10 cellular contexts compared by ENCODE assay signal in the genomic region with DNA sequence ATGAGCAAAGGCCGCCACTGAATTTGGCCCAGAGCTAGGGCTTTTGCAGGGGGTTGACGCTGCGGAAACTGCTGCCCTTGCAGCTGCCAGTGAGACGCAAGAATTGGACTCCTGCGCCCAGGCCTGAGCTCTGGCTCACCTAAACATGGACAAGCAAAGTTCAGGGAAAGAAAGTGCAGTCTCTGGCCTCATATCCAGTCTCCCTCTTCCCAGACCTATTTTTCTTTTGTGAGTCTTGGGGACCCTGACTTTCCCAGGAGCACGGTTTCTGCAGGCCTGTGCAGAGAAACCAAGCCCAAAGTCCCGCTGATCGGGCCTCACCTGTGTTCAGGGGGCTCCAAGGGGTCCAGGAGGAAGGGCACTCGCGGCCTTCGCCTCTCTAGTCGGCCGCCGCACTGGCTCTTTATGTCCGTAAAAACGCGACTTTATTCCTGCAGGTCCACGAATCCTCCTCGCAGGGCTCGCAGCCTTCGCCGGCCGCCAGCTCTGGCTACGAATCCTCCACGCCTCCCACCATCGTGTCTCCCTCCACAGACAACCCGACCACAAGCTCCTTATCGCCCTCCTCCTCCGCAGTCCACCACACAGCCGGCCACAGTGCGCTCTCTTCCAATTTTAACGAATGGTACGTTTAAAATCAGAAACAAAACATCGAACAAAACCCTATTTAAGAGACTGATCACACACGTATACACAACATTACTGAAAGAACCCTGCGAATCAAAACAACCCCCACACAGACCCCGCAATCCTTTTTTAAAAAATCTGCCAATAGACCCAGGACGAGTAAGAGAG. TPM values are rescaled to one million over a fixed set of nuclear protein-coding genes. Genes with fewer than 3 reads are reported as not detected.
A peak's percentile ranks its signal among the peaks of the same experiment; 100 is the strongest.
DNase-seq lines count a peak whose midpoint lies in the region; ATAC-seq and TF ChIP-seq lines count a peak whose summit lies in the region.
"Had no signal": no experiment of that assay in that cellular context is flagged by ENCODE, and none has a peak within 500 bp of the region (broad histone marks: within the 10 kb centered on the region; RNA-seq: fewer than 3 reads in every experiment).

No MANE protein-coding gene starts in this region.

- peaks cover 96% of the 10 kb centered on the region for H3K79me2 ChIP-seq in neural cell (replicated peaks; ENCODE audit: insufficient read depth, low read length)

- H3K4me3 Mint-ChIP-seq in CD4-positive, alpha-beta T cell = peak overlapping the region; percentile 73

- H3K9me3 ChIP-seq in CD4-positive, alpha-beta T cell (ENCODE audit: control insufficient read depth, low read length) = peaks cover 10% of the 10 kb centered on the region
- H3K9me3 ChIP-seq in ectodermal cell (ENCODE audit: control insufficient read depth, low read length) = no peaks in the 10 kb centered on the region
- H3K9me3 ChIP-seq in neural cell (ENCODE audit: low read length) = no peaks in the 10 kb centered on the region

- CTCF ChIA-PET in CD4-positive, alpha-beta T cell (lab: Charles Lee) = no interaction called here

- no peak overlapping the region for H3K27ac Mint-ChIP-seq in CD4-positive, alpha-beta T cell

- H3K4me1 Mint-ChIP-seq in CD4-positive, alpha-beta T cell (ENCODE audit: low read depth) = peaks cover 24% of the 10 kb centered on the region

- DNase-seq in CD4-positive, alpha-beta T cell = no peak
- DNase-seq in OCI-M1 (lab: John Stamatoyannopoulos, UW) (peak; percentile 68), NCI-H1417 treated with DMSO at 0.1 percent for 48 hours (lab: John Stamatoyannopoulos, UW) (no peak)
- DNase-seq: NCI-H1694 treated with DMSO at 0.1 percent for 48 hours, Right ventricle myocardium superior had no signal

- no peaks in the 10 kb centered on the region for H3K36me3 ChIP-seq in ectodermal cell (ENCODE audit: control insufficient read depth, insufficient read depth, low read length)
- no peaks in the 10 kb centered on the region for H3K36me3 ChIP-seq in neural cell (ENCODE audit: insufficient read depth, low read length)

- no peak for ATAC-seq in CD4-positive, alpha-beta T cell (ENCODE audit: poor library complexity)
- ATAC-seq in HG03520 (IDR thresholded peaks at IDR 0.05; ENCODE audit: unreplicated experiment) = no peak
- ATAC-seq in HG02970 (IDR thresholded peaks at IDR 0.05; ENCODE audit: low FRiP score, unreplicated experiment) = no peak
- ATAC-seq in HG03469 (IDR thresholded peaks at IDR 0.05; ENCODE audit: unreplicated experiment) = no peak

- no peak for TF ChIP-seq EP300 in neural cell (conservative IDR thresholded peaks at IDR 0.05; ENCODE audit: poor library complexity, severe bottlenecking)

- no peak for TF ChIP-seq CTCF in CD4-positive, alpha-beta T cell (IDR thresholded peaks at IDR 0.05)
- TF ChIP-seq CTCF in neural cell (IDR thresholded peaks at IDR 0.05; ENCODE audit: poor library complexity, severe bottlenecking) = no peak

- peaks cover 98% of the 10 kb centered on the region for H3K27me3 ChIP-seq in CD4-positive, alpha-beta T cell (ENCODE audit: control insufficient read depth, insufficient read depth, low read length)
- H3K27me3 ChIP-seq in ectodermal cell (ENCODE audit: control insufficient read depth, insufficient read depth, low read length, poor library complexity, severe bottlenecking) (peaks cover 99% of the 10 kb centered on the region), neural cell (ENCODE audit: insufficient read depth, low read depth, low read length) (peaks cover 7% of the 10 kb centered on the region)

- H3K9me2 ChIP-seq in neural cell (ENCODE audit: insufficient read depth, low read length) = no peaks in the 10 kb centered on the region

- peaks cover 5% of the 10 kb centered on the region for H3F3A ChIP-seq in neural cell (ENCODE audit: insufficient read depth, low read length, poor library complexity, severe bottlenecking)

- H3K36me3 Mint-ChIP-seq in CD4-positive, alpha-beta T cell (ENCODE audit: low read depth) = no peaks in the 10 kb centered on the region

- peak overlapping the region; percentile 49 for H3K4me3 ChIP-seq in ectodermal cell (ENCODE audit: insufficient read depth, low read depth, low read length)
- H3K4me3 ChIP-seq in neural cell (ENCODE audit: low read length) = peak overlapping the region; percentile 92

- peak overlapping the region; percentile 89 for H3K4me2 ChIP-seq in neural cell (ENCODE audit: low read length)

- peaks cover 8% of the 10 kb centered on the region for H3K9me3 Mint-ChIP-seq in CD4-positive, alpha-beta T cell

- H3K27ac ChIP-seq in CD4-positive, alpha-beta T cell (ENCODE audit: low read depth, low read length) = no peak overlapping the region
- H3K27ac ChIP-seq in ectodermal cell (ENCODE audit: insufficient read depth, low read depth, low read length, poor library complexity, severe bottlenecking) = no peak overlapping the region
- peak overlapping the region; percentile 92 for H3K27ac ChIP-seq in neural cell (ENCODE audit: low read length)

- peaks cover 7% of the 10 kb centered on the region for H3K4me1 ChIP-seq in ectodermal cell (ENCODE audit: control insufficient read depth, insufficient read depth, low read length)

- H4K20me1 ChIP-seq in neural cell (ENCODE audit: insufficient read depth) = no peaks in the 10 kb centered on the region

- intact Hi-C loops in CD4-positive, alpha-beta T cell (cut with DNase I, micrococcal nuclease) = no loop called here

- no peak overlapping the region for H2AFZ ChIP-seq in neural cell (ENCODE audit: low read depth, low read length)

- peaks cover 89% of the 10 kb centered on the region for H3K27me3 Mint-ChIP-seq in CD4-positive, alpha-beta T cell

- H3K9ac ChIP-seq in neural cell (ENCODE audit: low read length) = peak overlapping the region; percentile 80

- TF ChIP-seq RAD21 in neural cell (conservative IDR thresholded peaks at IDR 0.05) = no peak

- POLR2A ChIA-PET in CD4-positive, alpha-beta T cell (lab: Charles Lee) = no interaction called here

- WGBS in ectodermal cell, 2 experiments = 1% methylated on average over 38 of the region's 38 CpGs

TF ChIP-seq in neural cell, 6 proteins besides CTCF, POLR2A, EP300 and RAD21:
- TF ChIP-seq REST (IDR thresholded peaks at IDR 0.05; ENCODE audit: borderline replicate concordance) = peak; percentile 19
- TF ChIP-seq TAF1 (IDR thresholded peaks at IDR 0.05; ENCODE audit: low read depth) = no peak

RNA-seq across cellular contexts. Expression of gene ZIC1, which starts 3.9 kb away (rescaled TPM):
- not detected for total RNA-seq in CD4-positive, alpha-beta T cell
- polyA plus RNA-seq in ectodermal cell (2013, experiment 1 of 4) = 58.5 TPM
- polyA plus RNA-seq in ectodermal cell (2013, experiment 2 of 4) = 54.0 TPM
- polyA plus RNA-seq in ectodermal cell (2013, experiment 3 of 4) = 71.2 TPM
- polyA plus RNA-seq in ectodermal cell (2013, experiment 4 of 4) = 92.7 TPM
- 134 and 183 TPM in 2 replicates for polyA plus RNA-seq in neural cell
- polyA minus RNA-seq in neural cell = 166 and 196 TPM in 2 replicates
- total RNA-seq: Right ventricle myocardium superior had no signal

RNA-seq across cellular contexts. Expression of gene ZIC4, which starts 6.8 kb away (rescaled TPM):
- total RNA-seq in CD4-positive, alpha-beta T cell = not detected
- 9.1 TPM for polyA plus RNA-seq in ectodermal cell (2013, experiment 1 of 4)
- polyA plus RNA-seq in ectodermal cell (2013, experiment 2 of 4) = 9.3 TPM
- polyA plus RNA-seq in ectodermal cell (2013, experiment 3 of 4) = 10.2 TPM
- 14.1 TPM for polyA plus RNA-seq in ectodermal cell (2013, experiment 4 of 4)
- 8.1 and 8.6 TPM in 2 replicates for polyA plus RNA-seq in neural cell
- 7.5 and 9.5 TPM in 2 replicates for polyA minus RNA-seq in neural cell
- total RNA-seq: Right ventricle myocardium superior had no signal
